ENCODE assay signal across 7 cellular contexts in genomic region chr2:152174574-152174973, GRCh38. TPM values are rescaled to one million over a fixed set of nuclear protein-coding genes. Genes with fewer than 3 reads are reported as not detected.
DNase-seq lines count a peak whose midpoint lies in the region; ATAC-seq, FAIRE-seq and TF ChIP-seq lines count a peak whose summit lies in the region.

No MANE protein-coding gene starts in this region.

- 0 out of 2 replicates have a peak, but pooled peaks cover 2% of the 10 kb centered on the region for H3K9me3 ChIP-seq in HUES6 (ENCODE audit: control insufficient read depth, insufficient read depth, low read depth, low read length)
- no peaks in the 10 kb centered on the region for H3K9me3 ChIP-seq in kidney (ENCODE audit: control insufficient read depth in 1 of 2, low read length in 2 of 2)
- H3K9me3 ChIP-seq in subcutaneous abdominal adipose tissue (ENCODE audit: control insufficient read depth in 5 of 5, low read length in 5 of 5), result no peaks in the 10 kb centered on the region

- DNase-seq in activated naive CD4-positive, alpha-beta T cell treated with anti-CD3 and anti-CD28 coated beads, Interleukin-2, amount 50 U/mL, for 72 hours (ENCODE audit: low spot score in 2 of 2), result no peak
- DNase-seq in kidney (no peak), SIG-M5 (lab: John Stamatoyannopoulos, UW) (no peak), DMS 273 (lab: John Stamatoyannopoulos, UW; ENCODE audit: unreplicated experiment) (no peak)

- H3K9ac ChIP-seq in HUES6 (ENCODE audit: low read length), result peak overlapping the region; percentile 97
- peak overlapping the region; percentile 95 to 97 for H3K9ac ChIP-seq in kidney (ENCODE audit: low read length in 2 of 2)
- peak overlapping the region in 4 of 5 donors; percentile 94 to 97 (median 96) for H3K9ac ChIP-seq in subcutaneous abdominal adipose tissue (ENCODE audit: low read length in 5 of 5)

- peak overlapping the region; percentile 100 for H3K27ac Mint-ChIP-seq in activated naive CD4-positive, alpha-beta T cell treated with anti-CD3 and anti-CD28 coated beads, Interleukin-2, amount 50 U/mL, for 72 hours

- no peak for ATAC-seq in activated naive CD4-positive, alpha-beta T cell treated with anti-CD3 and anti-CD28 coated beads, Interleukin-2, amount 50 U/mL, for 72 hours
- no peak for ATAC-seq in GM19455 (IDR thresholded peaks at IDR 0.05; ENCODE audit: unreplicated experiment)

- H3K4me3 ChIP-seq in HUES6 (ENCODE audit: low read depth, low read length) (peak overlapping the region; percentile 97), kidney (ENCODE audit: low read length in 2 of 2) (peak overlapping the region; percentile 98), subcutaneous abdominal adipose tissue (ENCODE audit: low read depth in 1 of 5, low read length in 5 of 5) (peak overlapping the region; percentile 95 to 99 (median 98))

- H3K36me3 ChIP-seq in HUES6 (ENCODE audit: control insufficient read depth, insufficient read depth, low read length), result no peaks in the 10 kb centered on the region
- no peaks in the 10 kb centered on the region for H3K36me3 ChIP-seq in kidney (ENCODE audit: control insufficient read depth in 1 of 2, insufficient read depth in 2 of 2, low read length in 2 of 2)
- no peaks in the 10 kb centered on the region for H3K36me3 ChIP-seq in subcutaneous abdominal adipose tissue (ENCODE audit: control insufficient read depth in 5 of 5, insufficient read depth in 5 of 5, low read length in 5 of 5)

- peaks cover 5% of the 10 kb centered on the region; the same call in 1 of the 2 replicates for H3K4me1 ChIP-seq in HUES6 (ENCODE audit: control insufficient read depth, insufficient read depth, low read length)
- H3K4me1 ChIP-seq in kidney (ENCODE audit: control insufficient read depth in 1 of 2, insufficient read depth in 1 of 2, low read depth in 1 of 2, low read length in 2 of 2), result peaks cover 9 to 12% of the 10 kb centered on the region in 2 donors
- H3K4me1 ChIP-seq in subcutaneous abdominal adipose tissue (ENCODE audit: control insufficient read depth in 5 of 5, insufficient read depth in 5 of 5, low read length in 5 of 5), result peaks cover 0 to 35% (median 29%) of the 10 kb centered on the region in 5 donors

- no peaks in the 10 kb centered on the region for H3K9me3 Mint-ChIP-seq in activated naive CD4-positive, alpha-beta T cell treated with anti-CD3 and anti-CD28 coated beads, Interleukin-2, amount 50 U/mL, for 72 hours

- peaks cover 1 to 11% of the 10 kb centered on the region in 2 donors for H3K36me3 Mint-ChIP-seq in activated naive CD4-positive, alpha-beta T cell treated with anti-CD3 and anti-CD28 coated beads, Interleukin-2, amount 50 U/mL, for 72 hours

- no peak for TF ChIP-seq CTCF in kidney (IDR thresholded peaks at IDR 0.05; ENCODE audit: borderline replicate concordance, extremely low read depth, insufficient read depth)

- no peak for FAIRE-seq in kidney (lab: Jason Lieb, UNC)

- H3K27me3 ChIP-seq in HUES6 (ENCODE audit: control insufficient read depth, insufficient read depth, low read length) (no peaks in the 10 kb centered on the region), subcutaneous abdominal adipose tissue (ENCODE audit: control insufficient read depth in 5 of 5, insufficient read depth in 4 of 5, low read length in 5 of 5) (no peaks in the 10 kb centered on the region)

- intact Hi-C loops in kidney (cut with DNase I), result no loop called here

- H3K27ac ChIP-seq in HUES6 (ENCODE audit: low read depth, low read length) (no peak overlapping the region), kidney (ENCODE audit: low read depth in 2 of 2, low read length in 2 of 2) (peak overlapping the region in 1 of 2 donors; percentile 99), subcutaneous abdominal adipose tissue (ENCODE audit: low read depth, low read length) (peak overlapping the region; percentile 98)

RNA-seq across cellular contexts. Expression of gene STAM2, which starts 1.0 kb away (rescaled TPM):
- 10 to 100 TPM; 12.2 to 13.3 TPM for total RNA-seq in activated naive CD4-positive, alpha-beta T cell treated with anti-CD3 and anti-CD28 coated beads, Interleukin-2, amount 50 U/mL, for 72 hours
- total RNA-seq in kidney, result 41.1 TPM
- 12.5 TPM for polyA plus RNA-seq in kidney (ENCODE audit: insufficient read depth, low read depth, low replicate concordance)
